13 cellular contexts compared by ENCODE assay signal in genomic region chr16:86261379-86261778, GRCh38.
A peak's percentile ranks its signal among the peaks of the same experiment; 100 is the strongest.
DNase-seq lines count a peak whose midpoint lies in the region; ATAC-seq lines count a peak whose summit lies in the region.
"Had no signal": no experiment of that assay in that cellular context is flagged by ENCODE, and none has a peak within 500 bp of the region (broad histone marks: within the 10 kb centered on the region; RNA-seq: fewer than 3 reads in every experiment).

No MANE protein-coding gene starts in this region.

- no peak for ATAC-seq in HG03432 (IDR thresholded peaks at IDR 0.05; ENCODE audit: unreplicated experiment)
- ATAC-seq in HG03342 (IDR thresholded peaks at IDR 0.05; ENCODE audit: unreplicated experiment), result no peak
- ATAC-seq: mucosa of descending colon had no signal

- DNase-seq in Daoy (ENCODE audit: low read depth) (peak; percentile 54), HT-29 (ENCODE audit: low spot score) (peak; percentile 62), RPMI8226 (peak; percentile 26), epidermal melanocyte (ENCODE audit: insufficient read length, low spot score) (peak; percentile 1), T-helper 2 cell (no peak)
- DNase-seq in activated CD4-positive, alpha-beta T cell treated with anti-CD3 and anti-CD28 coated beads for 48 hours, result no peak
- DNase-seq: activated CD8-positive, alpha-beta memory T cell treated with anti-CD3 and anti-CD28 coated beads, Interleukin-2, amount 50 U/mL, for 4 hours; DMS 273 treated with DMSO at 0.1 percent for 48 hours; mucosa of descending colon; NCI-H2029 treated with DMSO at 0.1 percent for 48 hours; stimulated activated CD4-positive, alpha-beta T cell treated with anti-CD3 and anti-CD28 coated beads, Interleukin-15, amount 100 ng/mL, for 24 hours had no signal

Comparison
In these comparisons a context has a peak if more than half of its experiments do, and no peak if none do; other contexts are left out.
1. DNase-seq: peak in Daoy (single experiment), HT-29 (single experiment), RPMI8226 (single experiment) and epidermal melanocyte (single experiment); none in T-helper 2 cell (0 of 5) and activated CD4-positive, alpha-beta T cell treated with anti-CD3 and anti-CD28 coated beads for 48 hours (single experiment).